ENCODE assay signal across 30 cellular contexts in the genomic region with DNA sequence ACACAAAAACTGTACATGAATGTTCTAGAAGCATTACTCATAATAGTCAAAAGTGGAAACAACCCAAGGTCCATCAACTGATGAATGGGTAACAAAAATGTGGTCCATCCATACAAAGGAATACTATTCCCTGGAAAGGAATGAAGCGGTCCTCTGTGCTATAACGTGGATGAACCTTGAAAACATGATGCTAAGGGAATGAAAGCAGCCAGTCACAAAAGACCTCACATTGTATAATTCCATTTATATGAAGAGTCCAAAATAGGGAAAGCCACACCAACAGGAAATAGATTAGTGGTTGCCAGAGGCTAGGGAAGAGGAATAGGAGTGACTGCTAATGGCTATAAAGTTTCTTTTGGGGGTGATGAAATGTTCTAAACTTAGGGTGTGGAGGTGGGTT. TPM values are rescaled to one million over a fixed set of nuclear protein-coding genes. Genes with fewer than 3 reads are reported as not detected.
"Had no signal": no experiment of that assay in that cellular context is flagged by ENCODE, and none has a peak within 500 bp of the region (broad histone marks: within the 10 kb centered on the region; RNA-seq: fewer than 3 reads in every experiment).

No MANE protein-coding gene starts in this region.

- DNase-seq: hypothalamus; immature natural killer cell; kidney; left colon; left lung; lower lobe of right lung; mammary epithelial cell; midbrain; mucosa of descending colon; naive thymus-derived CD4-positive, alpha-beta T cell; ovary; psoas muscle; sigmoid colon; small intestine; stimulated activated CD4-positive, alpha-beta T cell treated with anti-CD3 and anti-CD28 coated beads, Interleukin-1b, Interleukin-23, amount 100 ng/mL, for 48 hours; stimulated activated CD4-positive, alpha-beta T cell treated with anti-CD3 and anti-CD28 coated beads, Interleukin-2, amount 100 ng/mL, for 48 hours; stimulated activated naive B cell treated with anti-CD40 and anti-IgM and Interleukin-4, amounts not matched to agents 10 μg/mL and 1 μg/mL and 100 μg/mL, for 72 hours; stimulated activated naive CD8-positive, alpha-beta T cell treated with anti-CD3 and anti-CD28 coated beads, Interleukin-15, Interleukin-2, amounts not matched to agents 100 U/mL and 50 U/mL, for 24 hours; stomach; testis; thyroid gland; transverse colon; upper lobe of left lung had no signal

RNA-seq across cellular contexts. Expression of a gene that starts 22.7 kb away (rescaled TPM):
- total RNA-seq: kidney; left colon; left lung; liver; lower lobe of right lung; mammary epithelial cell; mesenteric fat pad; mucosa of descending colon; myocyte; naive thymus-derived CD4-positive, alpha-beta T cell; natural killer cell treated with Interleukin-12 subunit alpha and Interleukin-12 subunit beta and Interleukin-15 and Interleukin-18, amount 100 ng/mL, for 72 hours; omental fat pad; ovary; psoas muscle; sigmoid colon; stomach; thyroid gland; transverse colon; upper lobe of left lung; urinary bladder; vagina had no signal
